Comparison of ENCODE assay signal across 8 cellular contexts in the genomic region with DNA sequence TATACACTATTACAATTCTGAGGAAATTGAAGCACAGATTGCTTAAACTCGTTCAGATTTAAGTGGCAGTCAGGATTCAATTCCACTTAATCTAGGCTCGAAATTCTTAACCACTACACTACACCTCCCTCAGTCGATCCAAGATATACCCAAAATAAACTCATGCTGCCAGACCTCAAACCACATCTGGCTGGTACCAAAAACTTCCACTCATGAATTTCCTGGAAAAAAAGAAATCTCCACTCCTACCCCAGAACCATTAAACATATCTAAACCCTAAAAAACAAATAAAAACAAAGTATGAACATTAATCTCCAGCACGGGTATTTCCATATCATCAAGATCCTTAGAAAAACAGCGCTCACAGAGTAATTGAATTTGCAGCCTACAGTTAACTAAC. TPM values are rescaled to one million over a fixed set of nuclear protein-coding genes. Genes with fewer than 3 reads are reported as not detected.
DNase-seq lines count a peak whose midpoint lies in the region; ATAC-seq and TF ChIP-seq lines count a peak whose summit lies in the region.

No MANE protein-coding gene starts in this region.

- DNase-seq in AG08395 (ENCODE audit: low spot score) (peak; percentile 4), HS-27A (ENCODE audit: low read depth) (peak; percentile 15), body of pancreas (no peak), SW480 (ENCODE audit: low spot score) (no peak)
- no peak for DNase-seq in stimulated activated CD4-positive, alpha-beta T cell treated with anti-CD3 and anti-CD28 coated beads, Interleukin-2, amount 100 ng/mL, for 24 hours
- no peak for DNase-seq in activated effector memory CD4-positive, alpha-beta T cell treated with Interleukin-2 at 50 U/mL for 16 hours

- no peak for ATAC-seq in body of pancreas
- ATAC-seq in HG03139 (IDR thresholded peaks at IDR 0.05; ENCODE audit: unreplicated experiment): no peak

- H3K4me3 ChIP-seq in body of pancreas (peak overlapping the region in 1 of 2 donors; percentile 87), mucosa of rectum (ENCODE audit: low read length in 2 of 2) (peak overlapping the region; percentile 66 to 82)

- no peak for TF ChIP-seq POLR2A in body of pancreas (IDR thresholded peaks at IDR 0.05)

- peaks cover 12% of the 10 kb centered on the region for H3K4me1 ChIP-seq in body of pancreas
- H3K4me1 ChIP-seq in mucosa of rectum (ENCODE audit: control insufficient read depth in 2 of 2, insufficient read depth in 2 of 2, low read length in 2 of 2): peaks cover 7 to 17% of the 10 kb centered on the region in 2 donors

- H3K27me3 ChIP-seq in body of pancreas: no peaks in the 10 kb centered on the region
- no peaks in the 10 kb centered on the region for H3K27me3 ChIP-seq in mucosa of rectum (ENCODE audit: control insufficient read depth in 2 of 2, insufficient read depth in 2 of 2, low read length in 2 of 2)

- intact Hi-C loops in body of pancreas (cut with DNase I): loop anchor here (10.0 kb wide), 1 partner anchor 59 kb away; the partner anchor contains the start of genes ZNF540 and ZNF571

- 2 to 4% methylated on average over 5 of the region's 5 CpGs for WGBS in body of pancreas, 2 donors

- H3K36me3 ChIP-seq in body of pancreas (replicated peaks in 1 of 2; ENCODE audit: insufficient read depth in 1 of 2, low read depth in 2 of 2): no peaks in the 10 kb centered on the region
- H3K36me3 ChIP-seq in mucosa of rectum (ENCODE audit: control insufficient read depth in 2 of 2, insufficient read depth in 2 of 2, low read length in 2 of 2): peaks cover 0 to 4% of the 10 kb centered on the region in 2 donors

- no peaks in the 10 kb centered on the region for H3K9me3 ChIP-seq in body of pancreas
- no peaks in the 10 kb centered on the region for H3K9me3 ChIP-seq in mucosa of rectum (ENCODE audit: control insufficient read depth in 2 of 2, low read length in 2 of 2)

- H3K9ac ChIP-seq in mucosa of rectum (ENCODE audit: low read depth in 1 of 2, low read length in 2 of 2): peak overlapping the region; percentile 65 to 83

- TF ChIP-seq CTCF in body of pancreas (IDR thresholded peaks at IDR 0.05): no peak

- peak overlapping the region in 3 of 4 donors; percentile 71 to 94 (median 90) for H3K27ac ChIP-seq in body of pancreas
- peak overlapping the region; percentile 86 to 90 for H3K27ac ChIP-seq in mucosa of rectum (ENCODE audit: low read depth in 2 of 2, low read length in 2 of 2)

RNA-seq across cellular contexts. Expression of gene ZFP30, which starts 1.1 kb away (rescaled TPM):
- 10 to 100 TPM in 1 of 2 donors, 1 to 10 TPM in 1; 7.5 to 27.0 TPM for total RNA-seq in body of pancreas

RNA-seq across cellular contexts. Expression of gene ZNF540, which starts 59.4 kb away (rescaled TPM):
- total RNA-seq in body of pancreas: 1 to 10 TPM; 2.6 to 6.5 TPM

RNA-seq across cellular contexts. Expression of gene ZNF571, which starts 59.5 kb away (rescaled TPM):
- total RNA-seq in body of pancreas: 1 to 10 TPM; 1.6 to 2.6 TPM

Comparison
In these comparisons a context has a peak if more than half of its experiments do, and no peak if none do; other contexts are left out.
1. DNase-seq: peak in AG08395 (single experiment) and HS-27A (single experiment); none in body of pancreas (0 of 4), SW480 (single experiment), stimulated activated CD4-positive, alpha-beta T cell treated with anti-CD3 and anti-CD28 coated beads, Interleukin-2, amount 100 ng/mL, for 24 hours (0 of 2) and activated effector memory CD4-positive, alpha-beta T cell treated with Interleukin-2 at 50 U/mL for 16 hours (single experiment).